Comparison of ENCODE assay signal across 8 cellular contexts in genomic region chr1:83998205-83998598, GRCh38. TPM values are rescaled to one million over a fixed set of nuclear protein-coding genes. Genes with fewer than 3 reads are reported as not detected.
DNase-seq lines count a peak whose midpoint lies in the region; ATAC-seq and TF ChIP-seq lines count a peak whose summit lies in the region.

No MANE protein-coding gene starts in this region.

- TF ChIP-seq CTCF in SU-DHL-6 (IDR thresholded peaks at IDR 0.05; ENCODE audit: insufficient read depth, low read length, poor library complexity, severe bottlenecking): no peak
- TF ChIP-seq CTCF in GM10248 (IDR thresholded peaks at IDR 0.05; ENCODE audit: control extremely low read depth, extremely low read depth, low read depth, missing control alignments): no peak
- no peak for TF ChIP-seq CTCF in GM13977 (IDR thresholded peaks at IDR 0.05; ENCODE audit: extremely low read depth, insufficient read depth, missing control alignments)

- no peak for ATAC-seq in HG03565 (IDR thresholded peaks at IDR 0.05; ENCODE audit: unreplicated experiment)

- no peaks in the 10 kb centered on the region for H4K20me1 ChIP-seq in SU-DHL-6 (ENCODE audit: low read depth, low read length)

- no peaks in the 10 kb centered on the region for H3K79me2 ChIP-seq in SU-DHL-6 (ENCODE audit: insufficient read depth, low read length)

- POLR2A ChIA-PET in GM10248 (lab: Yijun Ruan, JAX): no interaction called here

- in situ Hi-C loops in GM13977 (cut with MboI; ENCODE audit: low pct_unique_long_range_greater_than_20kb, low sequenced_read_pairs, unreplicated experiment): no loop called here

- H3K9me3 ChIP-seq in SU-DHL-6 (ENCODE audit: insufficient read depth, low read length) (no peaks in the 10 kb centered on the region), skeletal muscle satellite cell (replicated peaks; ENCODE audit: low read length) (no peaks in the 10 kb centered on the region)

- H3K4me3 ChIP-seq in SU-DHL-6 (ENCODE audit: insufficient read depth, low read length, poor library complexity, severe bottlenecking) (no peak overlapping the region), skeletal muscle satellite cell (ENCODE audit: low read length) (peak overlapping the region; percentile 98)

- no peaks in the 10 kb centered on the region for H3K9me2 ChIP-seq in SU-DHL-6 (replicated peaks; ENCODE audit: insufficient read depth, low read length)

- H3K9ac ChIP-seq in SU-DHL-6 (ENCODE audit: low read length): no peak overlapping the region
- H3K9ac ChIP-seq in skeletal muscle satellite cell (ENCODE audit: low read depth, low read length): peak overlapping the region; percentile 99

- DNase-seq in NCI-H2196 (lab: John Stamatoyannopoulos, UW; ENCODE audit: unreplicated experiment) (peak; percentile 19), NCI-H2196 treated with DMSO at 0.1 percent for 48 hours (lab: John Stamatoyannopoulos, UW; ENCODE audit: unreplicated experiment) (no peak), foreskin melanocyte (peak; percentile 22), GM10248 (ENCODE audit: extremely low spot score) (no peak), GM13977 (ENCODE audit: low spot score) (no peak)

- peaks cover 26% of the 10 kb centered on the region for H3K4me1 ChIP-seq in skeletal muscle satellite cell (ENCODE audit: control insufficient read depth, insufficient read depth, low read length)

- no peak overlapping the region for H2AFZ ChIP-seq in SU-DHL-6 (ENCODE audit: low read depth, low read length, severe bottlenecking)

- H3K27me3 ChIP-seq in SU-DHL-6 (ENCODE audit: low read length) (no peaks in the 10 kb centered on the region), skeletal muscle satellite cell (ENCODE audit: control insufficient read depth, insufficient read depth, low read length) (no peaks in the 10 kb centered on the region)

- H3K27ac ChIP-seq in SU-DHL-6 (ENCODE audit: low read depth, low read length): no peak overlapping the region

- CTCF ChIA-PET in GM10248 (lab: Yijun Ruan, JAX): interaction anchor here (1.2 kb wide), 1 partner anchor 147 kb away, joined by 4 read pairs; the partner anchor contains the start of gene PRKACB

- H3K36me3 ChIP-seq in SU-DHL-6 (ENCODE audit: low read length) (no peaks in the 10 kb centered on the region), skeletal muscle satellite cell (ENCODE audit: insufficient read depth, low read length) (no peaks in the 10 kb centered on the region)

- H3K4me2 ChIP-seq in SU-DHL-6 (ENCODE audit: low read depth, low read length, poor library complexity, severe bottlenecking) (peak overlapping the region; percentile 82), skeletal muscle satellite cell (ENCODE audit: low read length) (peak overlapping the region; percentile 80)

- H3F3A ChIP-seq in SU-DHL-6 (ENCODE audit: insufficient read depth): 0 out of 2 replicates have a peak, but pooled peaks cover 5% of the 10 kb centered on the region

RNA-seq across cellular contexts. Expression of gene TTLL7, which starts 0.7 kb away (rescaled TPM):
- 6.6 TPM in 2 replicates for total RNA-seq in skeletal muscle satellite cell (2012; rRNA removed)

Comparison
In these comparisons a context has a peak if more than half of its experiments do, and no peak if none do; other contexts are left out.
1. DNase-seq: peak in NCI-H2196 (single experiment) and foreskin melanocyte (single experiment); none in NCI-H2196 treated with DMSO at 0.1 percent for 48 hours (single experiment), GM10248 (single experiment) and GM13977 (single experiment).